ENCODE assay signal across 6 cellular contexts in the genomic region with DNA sequence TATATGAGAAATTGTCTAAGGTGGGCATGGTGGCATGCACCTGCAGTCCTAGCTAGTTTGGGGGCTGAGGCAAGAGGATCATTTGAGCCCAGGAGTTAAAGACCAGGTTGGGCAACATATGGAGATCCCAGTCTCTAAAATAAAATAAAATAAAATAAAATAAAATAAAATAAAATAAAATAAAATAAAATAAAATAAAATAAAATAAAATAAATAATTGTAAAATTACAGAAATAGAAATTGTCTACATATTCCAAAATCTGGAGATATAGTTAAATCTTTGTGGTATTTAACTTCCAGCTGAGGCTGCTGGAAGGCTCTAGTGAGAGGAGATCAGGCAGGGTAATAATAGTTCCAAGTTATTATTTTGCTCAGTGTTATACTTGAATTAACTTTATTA.
"Had no signal": no experiment of that assay in that cellular context is flagged by ENCODE, and none has a peak within 500 bp of the region (broad histone marks: within the 10 kb centered on the region; RNA-seq: fewer than 3 reads in every experiment).

No MANE protein-coding gene starts in this region.

- DNase-seq: IMR-90, KBM-7, KG1 had no signal

- H3K27me3 Mint-ChIP-seq: IgD-negative memory B cell had no signal

- H3K4me1 Mint-ChIP-seq: IgD-negative memory B cell had no signal

- H3K4me3 Mint-ChIP-seq: IgD-negative memory B cell had no signal

- ATAC-seq: HepG2, K562 had no signal

- H3K36me3 Mint-ChIP-seq: IgD-negative memory B cell had no signal

- H3K27ac Mint-ChIP-seq: IgD-negative memory B cell had no signal
